9 cellular contexts compared by ENCODE assay signal in the genomic region with DNA sequence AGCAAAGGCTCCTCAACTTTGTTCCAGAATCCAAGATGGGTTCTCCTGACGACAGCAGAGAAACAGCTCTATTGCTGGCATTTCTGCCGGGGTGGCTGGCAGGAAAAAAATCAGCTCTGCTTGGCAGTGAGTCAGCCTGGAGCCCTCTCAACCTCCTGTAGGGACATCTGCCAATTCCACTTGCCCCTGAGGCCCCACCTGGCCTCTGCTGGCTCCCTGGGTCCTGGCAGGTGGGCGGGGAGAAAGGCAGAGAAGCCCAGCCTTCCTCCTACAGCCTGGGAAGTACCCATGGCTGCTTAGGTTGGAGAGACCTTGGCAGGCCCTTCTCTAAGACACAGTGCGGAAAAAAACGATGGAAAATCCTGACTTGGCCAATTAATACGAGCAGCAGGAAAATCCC.
DNase-seq lines count a peak whose midpoint lies in the region; ATAC-seq lines count a peak whose summit lies in the region.
"Had no signal": no experiment of that assay in that cellular context is flagged by ENCODE, and none has a peak within 500 bp of the region (broad histone marks: within the 10 kb centered on the region; RNA-seq: fewer than 3 reads in every experiment).

No MANE protein-coding gene starts in this region.

- DNase-seq in DMS153 treated with DMSO at 0.1 percent for 48 hours (lab: John Stamatoyannopoulos, UW; ENCODE audit: unreplicated experiment) (peak; percentile 36), NCI-H146 treated with DMSO at 0.1 percent for 48 hours (lab: John Stamatoyannopoulos, UW; ENCODE audit: unreplicated experiment) (peak; percentile 23), SHP77 (lab: John Stamatoyannopoulos, UW) (peak; percentile 45 to 61), kidney tubule cell (ENCODE audit: low spot score) (peak; percentile 88), cortex of kidney (lab: John Stamatoyannopoulos, UW) (no peak), retina (no peak)
- DNase-seq: naive thymus-derived CD4-positive, alpha-beta T cell had no signal

- ATAC-seq in HG03342 (IDR thresholded peaks at IDR 0.05; ENCODE audit: unreplicated experiment) (no peak), HG03378 (IDR thresholded peaks at IDR 0.05; ENCODE audit: unreplicated experiment) (no peak)
- ATAC-seq: naive thymus-derived CD4-positive, alpha-beta T cell had no signal

Comparison
In these comparisons a context has a peak if more than half of its experiments do, and no peak if none do; other contexts are left out.
1. DNase-seq: peak in DMS153 treated with DMSO at 0.1 percent for 48 hours (single experiment), NCI-H146 treated with DMSO at 0.1 percent for 48 hours (single experiment), SHP77 (2 of 2) and kidney tubule cell (single experiment); none in cortex of kidney (single experiment) and retina (single experiment).